8 cellular contexts compared by ENCODE assay signal in genomic region chr2:199488772-199489400, GRCh38. TPM values are rescaled to one million over a fixed set of nuclear protein-coding genes. Genes with fewer than 3 reads are reported as not detected.
DNase-seq lines count a peak whose midpoint lies in the region; ATAC-seq and TF ChIP-seq lines count a peak whose summit lies in the region.

No MANE protein-coding gene starts in this region.

- H3K4me3 ChIP-seq in left ventricle myocardium inferior (no peak overlapping the region), fibroblast of pulmonary artery (replicated peaks; ENCODE audit: low read depth, low read length) (no peak overlapping the region)

- TF ChIP-seq CTCF in left ventricle myocardium inferior (IDR thresholded peaks at IDR 0.05; ENCODE audit: borderline replicate concordance) (peak; percentile 68), fibroblast of pulmonary artery (IDR thresholded peaks at IDR 0.05; ENCODE audit: low read length, missing control alignments) (peak; percentile 98)

- H3K36me3 Mint-ChIP-seq in activated CD4-positive, alpha-beta memory T cell treated with anti-CD3 and anti-CD28 coated beads for 36 hours: no peaks in the 10 kb centered on the region

- no peaks in the 10 kb centered on the region for H3K9me3 ChIP-seq in left ventricle myocardium inferior (replicated peaks)

- H3K27me3 ChIP-seq in left ventricle myocardium inferior (ENCODE audit: low read depth): peaks cover 81% of the 10 kb centered on the region

- ATAC-seq in Right ventricle myocardium inferior: no peak
- ATAC-seq in HG02623 (IDR thresholded peaks at IDR 0.05; ENCODE audit: unreplicated experiment): peak; percentile 55
- no peak for ATAC-seq in HG03025 (IDR thresholded peaks at IDR 0.05; ENCODE audit: low FRiP score, unreplicated experiment)

- no peaks in the 10 kb centered on the region for H3K4me1 Mint-ChIP-seq in activated CD4-positive, alpha-beta memory T cell treated with anti-CD3 and anti-CD28 coated beads for 36 hours (ENCODE audit: low read depth)

- intact Hi-C loops in left ventricle myocardium inferior (cut with micrococcal nuclease): loop anchor here (10.0 kb wide), 1 partner anchor 1174 kb away; no protein-coding TSS in a partner anchor
- intact Hi-C loops in Right ventricle myocardium inferior (cut with DNase I): loop anchor here (5.0 kb wide), 1 partner anchor 1172 kb away; no protein-coding TSS in a partner anchor
- intact Hi-C loops in activated CD4-positive, alpha-beta memory T cell treated with anti-CD3 and anti-CD28 coated beads for 36 hours (cut with micrococcal nuclease): loop anchor here (2.0 to 5.0 kb wide), 2 partner anchors 1117 to 1174 kb away; no protein-coding TSS in a partner anchor

- no peaks in the 10 kb centered on the region for H3K9me3 Mint-ChIP-seq in activated CD4-positive, alpha-beta memory T cell treated with anti-CD3 and anti-CD28 coated beads for 36 hours

- POLR2A ChIA-PET in activated CD4-positive, alpha-beta memory T cell treated with anti-CD3 and anti-CD28 coated beads for 36 hours (lab: Charles Lee): interaction anchor here (0.7 kb wide), 1 partner anchor 588 kb away, joined by 3 read pairs; no protein-coding TSS in a partner anchor

- no peak overlapping the region for H3K4me3 Mint-ChIP-seq in activated CD4-positive, alpha-beta memory T cell treated with anti-CD3 and anti-CD28 coated beads for 36 hours

- H3K27ac Mint-ChIP-seq in activated CD4-positive, alpha-beta memory T cell treated with anti-CD3 and anti-CD28 coated beads for 36 hours: no peak overlapping the region

- H3K4me1 ChIP-seq in left ventricle myocardium inferior: no peaks in the 10 kb centered on the region

- DNase-seq in left ventricle myocardium inferior (no peak), Right ventricle myocardium inferior (ENCODE audit: missing footprints) (no peak), NCI-H524 treated with DMSO at 0.1 percent for 48 hours (lab: John Stamatoyannopoulos, UW) (peak; percentile 1), fibroblast of pulmonary artery (ENCODE audit: low read depth) (peak; percentile 70), pulmonary artery endothelial cell (ENCODE audit: low read depth, low spot score) (peak; percentile 7)
- DNase-seq in activated CD4-positive, alpha-beta memory T cell treated with anti-CD3 and anti-CD28 coated beads for 36 hours: peak; percentile 58

- no peak overlapping the region for H3K27ac ChIP-seq in left ventricle myocardium inferior (replicated peaks)

- CTCF ChIA-PET in activated CD4-positive, alpha-beta memory T cell treated with anti-CD3 and anti-CD28 coated beads for 36 hours (lab: Charles Lee): interaction anchor here (0.6 to 3.3 kb wide), 24 partner anchors 8 to 1497 kb away, joined by 3 to 61 read pairs (median 4); no protein-coding TSS in a partner anchor

- H3K36me3 ChIP-seq in left ventricle myocardium inferior: no peaks in the 10 kb centered on the region

- H3K27me3 Mint-ChIP-seq in activated CD4-positive, alpha-beta memory T cell treated with anti-CD3 and anti-CD28 coated beads for 36 hours: peaks cover 23% of the 10 kb centered on the region

RNA-seq across cellular contexts. Expression of gene SATB2, which starts 31.1 kb away (rescaled TPM):
- total RNA-seq in left ventricle myocardium inferior: 1.1 TPM
- total RNA-seq in Right ventricle myocardium inferior: 1.1 TPM
- under 1 TPM; 0.17 to 0.19 TPM for total RNA-seq in activated CD4-positive, alpha-beta memory T cell treated with anti-CD3 and anti-CD28 coated beads for 36 hours
- 1.3 and 2.0 TPM in 2 replicates for total RNA-seq in pulmonary artery endothelial cell

Comparison
In these comparisons a context has a peak if more than half of its experiments do, and no peak if none do; other contexts are left out.
1. DNase-seq: peak in NCI-H524 treated with DMSO at 0.1 percent for 48 hours (single experiment), activated CD4-positive, alpha-beta memory T cell treated with anti-CD3 and anti-CD28 coated beads for 36 hours (single experiment), fibroblast of pulmonary artery (single experiment) and pulmonary artery endothelial cell (single experiment); none in left ventricle myocardium inferior (single experiment) and Right ventricle myocardium inferior (single experiment).